In genomic region chr5:54094706-54095105, GRCh38 we compare ENCODE assay signal across 1 cellular context.
TF ChIP-seq lines count a peak whose summit lies in the region.

No MANE protein-coding gene starts in this region.

TF ChIP-seq in HepG2, 621 proteins besides CTCF, POLR2A, EP300 and RAD21 (continued from another document):
- no peak for TF ChIP-seq IRF9 (CRISPR knock-in tag; IDR thresholded peaks at IDR 0.05; ENCODE audit: borderline replicate concordance)
